ENCODE assay signal across 26 cellular contexts in the genomic region with DNA sequence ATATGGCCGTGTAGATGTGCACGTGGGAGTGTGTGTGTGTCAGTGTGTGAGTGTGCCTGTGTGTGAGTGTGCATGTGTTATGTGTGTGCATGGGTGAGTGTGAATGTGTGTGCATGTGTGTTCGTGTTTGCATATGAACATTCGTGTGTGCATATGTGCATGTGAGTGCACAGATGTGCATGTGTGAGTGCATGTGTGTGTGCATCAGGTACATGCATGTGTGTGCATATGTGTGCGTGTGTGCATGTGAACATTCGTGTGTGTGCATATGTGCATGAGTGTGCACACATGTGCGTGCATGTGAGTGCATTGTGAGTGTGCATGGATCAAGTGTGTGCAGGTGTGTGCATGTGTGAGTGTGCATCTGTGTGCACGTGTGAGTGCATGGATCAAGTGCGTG. TPM values are rescaled to one million over a fixed set of nuclear protein-coding genes. Genes with fewer than 3 reads are reported as not detected.
"Had no signal": no experiment of that assay in that cellular context is flagged by ENCODE, and none has a peak within 500 bp of the region (broad histone marks: within the 10 kb centered on the region; RNA-seq: fewer than 3 reads in every experiment).

No MANE protein-coding gene starts in this region.

- H3K36me3 ChIP-seq: adrenal gland, left lung, thoracic aorta had no signal

- H3K4me3 ChIP-seq: adrenal gland, left lung, smooth muscle cell, thoracic aorta had no signal

- H3K4me2 ChIP-seq: smooth muscle cell had no signal

- H3K9ac ChIP-seq: SK-N-SH had no signal

- H3K27ac Mint-ChIP-seq: activated naive CD4-positive, alpha-beta T cell treated with anti-CD3 and anti-CD28 coated beads, Interleukin-2, amount 50 U/mL, for 72 hours; effector memory CD8-positive, alpha-beta T cell; progenitor cell of endocrine pancreas; stimulated activated memory B cell treated with anti-CD40 and anti-IgM and Interleukin-4, amounts not matched to agents 10 μg/mL and 1 μg/mL and 100 μg/mL, for 72 hours; T-cell had no signal

- H3K9me3 ChIP-seq: adrenal gland, left lung, SK-N-SH, thoracic aorta had no signal

- H3K4me1 Mint-ChIP-seq: stimulated activated memory B cell treated with anti-CD40 and anti-IgM and Interleukin-4, amounts not matched to agents 10 μg/mL and 1 μg/mL and 100 μg/mL, for 72 hours had no signal

- H3K27ac ChIP-seq: adrenal gland, epithelial cell of prostate, left lung, thoracic aorta had no signal

- H3K27me3 ChIP-seq: adrenal gland, left lung had no signal

- ATAC-seq: activated naive CD4-positive, alpha-beta T cell treated with anti-CD3 and anti-CD28 coated beads, Interleukin-2, amount 50 U/mL, for 72 hours; activated T-cell treated with anti-CD3 and anti-CD28 coated beads, Interleukin-2, amount 50 U/mL, for 4 hours; effector memory CD8-positive, alpha-beta T cell; left lung; right cardiac atrium; stimulated activated memory B cell treated with anti-CD40 and anti-IgM and Interleukin-4, amounts not matched to agents 10 μg/mL and 1 μg/mL and 100 μg/mL, for 72 hours; T-cell had no signal

- H3K36me3 Mint-ChIP-seq: activated naive CD4-positive, alpha-beta T cell treated with anti-CD3 and anti-CD28 coated beads, Interleukin-2, amount 50 U/mL, for 72 hours; stimulated activated memory B cell treated with anti-CD40 and anti-IgM and Interleukin-4, amounts not matched to agents 10 μg/mL and 1 μg/mL and 100 μg/mL, for 72 hours; T-cell had no signal

- DNase-seq: activated CD4-positive, alpha-beta T cell treated with anti-CD3 and anti-CD28 coated beads for 48 hours; activated CD4-positive, CD25-positive, alpha-beta regulatory T cell; activated CD8-positive, alpha-beta memory T cell treated with anti-CD3 and anti-CD28 coated beads, Interleukin-2, amount 50 U/mL, for 4 hours; activated T-cell treated with anti-CD3 and anti-CD28 coated beads, Interleukin-2, amount 50 U/mL, for 4 hours; effector memory CD8-positive, alpha-beta T cell; foreskin fibroblast; hippocampal formation; left lung; nephron progenitor cell; SK-N-SH; stimulated activated CD4-positive, alpha-beta T cell treated with anti-CD3 and anti-CD28 coated beads, Interleukin-4, amount 100 ng/mL, for 24 hours; T-cell; T-helper 9 cell had no signal

- H3K27me3 Mint-ChIP-seq: stimulated activated memory B cell treated with anti-CD40 and anti-IgM and Interleukin-4, amounts not matched to agents 10 μg/mL and 1 μg/mL and 100 μg/mL, for 72 hours; T-cell had no signal

- H3K4me1 ChIP-seq: adrenal gland, left lung had no signal

- FAIRE-seq: astrocyte, keratinocyte had no signal

- H3K4me3 Mint-ChIP-seq: activated T-cell treated with anti-CD3 and anti-CD28 coated beads, Interleukin-2, amount 50 U/mL, for 4 hours; effector memory CD8-positive, alpha-beta T cell; nephron progenitor cell; stimulated activated memory B cell treated with anti-CD40 and anti-IgM and Interleukin-4, amounts not matched to agents 10 μg/mL and 1 μg/mL and 100 μg/mL, for 72 hours; T-cell had no signal

- H3K9me3 Mint-ChIP-seq: activated naive CD4-positive, alpha-beta T cell treated with anti-CD3 and anti-CD28 coated beads, Interleukin-2, amount 50 U/mL, for 72 hours; activated T-cell treated with anti-CD3 and anti-CD28 coated beads, Interleukin-2, amount 50 U/mL, for 4 hours; effector memory CD8-positive, alpha-beta T cell; stimulated activated memory B cell treated with anti-CD40 and anti-IgM and Interleukin-4, amounts not matched to agents 10 μg/mL and 1 μg/mL and 100 μg/mL, for 72 hours; T-cell had no signal

RNA-seq across cellular contexts. Expression of a gene that starts 2.5 kb away (rescaled TPM):
- total RNA-seq: astrocyte, dermis microvascular lymphatic vessel endothelial cell, myocyte, osteoblast, progenitor cell of endocrine pancreas, smooth muscle cell had no signal
- polyA plus RNA-seq: keratinocyte, SK-N-SH, smooth muscle cell had no signal

RNA-seq across cellular contexts. Expression of a gene that starts 8.0 kb away (rescaled TPM):
- total RNA-seq: astrocyte, dermis microvascular lymphatic vessel endothelial cell, myocyte, osteoblast, progenitor cell of endocrine pancreas, smooth muscle cell had no signal
- polyA plus RNA-seq: keratinocyte, SK-N-SH, smooth muscle cell had no signal

RNA-seq across cellular contexts. Expression of a gene that starts 12.9 kb away (rescaled TPM):
- total RNA-seq: activated naive CD4-positive, alpha-beta T cell treated with anti-CD3 and anti-CD28 coated beads, Interleukin-2, amount 50 U/mL, for 72 hours; activated T-cell treated with anti-CD3 and anti-CD28 coated beads, Interleukin-2, amount 50 U/mL, for 4 hours; astrocyte; dermis microvascular lymphatic vessel endothelial cell; myocyte; osteoblast; progenitor cell of endocrine pancreas; smooth muscle cell; T-cell had no signal
- polyA plus RNA-seq: keratinocyte, right cardiac atrium, SK-N-SH, smooth muscle cell had no signal

RNA-seq across cellular contexts. Expression of a gene that starts 17.9 kb away (rescaled TPM):
- total RNA-seq: activated naive CD4-positive, alpha-beta T cell treated with anti-CD3 and anti-CD28 coated beads, Interleukin-2, amount 50 U/mL, for 72 hours; adrenal gland; astrocyte; dermis microvascular lymphatic vessel endothelial cell; myocyte; osteoblast; progenitor cell of endocrine pancreas; smooth muscle cell had no signal
- polyA plus RNA-seq: keratinocyte, SK-N-SH, smooth muscle cell had no signal
